In the genomic region with DNA sequence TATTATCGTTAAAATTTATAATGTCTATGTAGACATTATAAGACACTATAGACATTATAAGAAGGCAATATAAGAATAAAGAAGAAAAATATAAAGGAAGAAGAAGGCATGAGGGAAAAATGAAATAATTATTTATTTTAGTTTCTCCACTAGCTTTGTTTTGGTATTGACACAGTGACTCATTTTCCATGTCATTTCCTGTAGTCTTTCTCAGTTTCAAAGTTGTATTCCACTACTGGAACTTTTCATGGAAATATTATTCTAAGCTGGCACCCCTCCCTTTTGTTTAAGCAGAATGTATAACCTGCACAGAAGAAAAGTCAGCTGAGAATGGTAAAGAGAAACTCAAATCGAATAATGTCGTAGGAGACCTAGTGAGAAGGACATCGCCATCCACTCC, we compare ENCODE assay signal across 19 cellular contexts.
"Had no signal": no experiment of that assay in that cellular context is flagged by ENCODE, and none has a peak within 500 bp of the region (broad histone marks: within the 10 kb centered on the region; RNA-seq: fewer than 3 reads in every experiment).

No MANE protein-coding gene starts in this region.

- H3K27me3 Mint-ChIP-seq: activated CD4-positive, alpha-beta T cell treated with anti-CD3 and anti-CD28 coated beads, Interleukin-2, amount 10 ng/mL, durations not matched to agents 24 days and 14 days; activated CD8-positive, alpha-beta T cell treated with anti-CD3 and anti-CD28 coated beads for 36 hours; activated naive CD4-positive, alpha-beta T cell treated with anti-CD3 and anti-CD28 coated beads, Interleukin-2, amount 50 U/mL, for 24 hours had no signal

- H3K27ac ChIP-seq: adrenal gland, coronary artery, heart right ventricle, left ventricle myocardium inferior, tibial artery had no signal

- DNase-seq: activated CD4-positive, alpha-beta T cell treated with anti-CD3 and anti-CD28 coated beads, Interleukin-2, amount 10 ng/mL, durations not matched to agents 24 days and 14 days; activated CD8-positive, alpha-beta T cell treated with anti-CD3 and anti-CD28 coated beads for 36 hours; activated T-cell treated with anti-CD3 and anti-CD28 coated beads, Interleukin-2, amount 50 U/mL, for 1 hour; adrenal gland; caudate nucleus; heart right ventricle; kidney glomerular epithelial cell; left ventricle myocardium inferior; occipital lobe; stimulated activated CD4-positive, alpha-beta T cell treated with anti-CD3 and anti-CD28 coated beads, Interleukin-2, amount 100 ng/mL, for 24 hours; stimulated activated naive CD8-positive, alpha-beta T cell treated with anti-CD3 and anti-CD28 coated beads, Interleukin-15, Interleukin-2, amounts not matched to agents 100 U/mL and 50 U/mL, for 24 hours; substantia nigra; T-helper 1 cell; T-helper 9 cell; tibial artery had no signal

- H3K4me3 Mint-ChIP-seq: activated CD4-positive, alpha-beta T cell treated with anti-CD3 and anti-CD28 coated beads, Interleukin-2, amount 10 ng/mL, durations not matched to agents 24 days and 14 days; activated CD8-positive, alpha-beta T cell treated with anti-CD3 and anti-CD28 coated beads for 36 hours; activated naive CD4-positive, alpha-beta T cell treated with anti-CD3 and anti-CD28 coated beads, Interleukin-2, amount 50 U/mL, for 24 hours had no signal

- H3K4me1 ChIP-seq: adrenal gland, heart right ventricle, left ventricle myocardium inferior, tibial artery had no signal

- H3K27me3 ChIP-seq: adrenal gland, heart right ventricle, tibial artery had no signal

- H3K9me3 Mint-ChIP-seq: activated CD4-positive, alpha-beta T cell treated with anti-CD3 and anti-CD28 coated beads, Interleukin-2, amount 10 ng/mL, durations not matched to agents 24 days and 14 days; activated naive CD4-positive, alpha-beta T cell treated with anti-CD3 and anti-CD28 coated beads, Interleukin-2, amount 50 U/mL, for 24 hours had no signal

- H3K27ac Mint-ChIP-seq: activated CD4-positive, alpha-beta T cell treated with anti-CD3 and anti-CD28 coated beads, Interleukin-2, amount 10 ng/mL, durations not matched to agents 24 days and 14 days; activated CD8-positive, alpha-beta T cell treated with anti-CD3 and anti-CD28 coated beads for 36 hours; activated naive CD4-positive, alpha-beta T cell treated with anti-CD3 and anti-CD28 coated beads, Interleukin-2, amount 50 U/mL, for 24 hours had no signal

- H3K9me3 ChIP-seq: adrenal gland, left ventricle myocardium inferior, tibial artery had no signal

- H3K4me3 ChIP-seq: adrenal gland, coronary artery, heart right ventricle, left ventricle myocardium inferior, tibial artery had no signal

- H3K36me3 Mint-ChIP-seq: activated naive CD4-positive, alpha-beta T cell treated with anti-CD3 and anti-CD28 coated beads, Interleukin-2, amount 50 U/mL, for 24 hours had no signal

- FAIRE-seq: endometrium, frontal cortex had no signal

- H3K4me1 Mint-ChIP-seq: activated CD4-positive, alpha-beta T cell treated with anti-CD3 and anti-CD28 coated beads, Interleukin-2, amount 10 ng/mL, durations not matched to agents 24 days and 14 days; activated naive CD4-positive, alpha-beta T cell treated with anti-CD3 and anti-CD28 coated beads, Interleukin-2, amount 50 U/mL, for 24 hours had no signal

- ATAC-seq: activated CD8-positive, alpha-beta T cell treated with anti-CD3 and anti-CD28 coated beads for 36 hours; heart right ventricle; stimulated activated naive CD8-positive, alpha-beta T cell treated with anti-CD3 and anti-CD28 coated beads, Interleukin-15, Interleukin-2, amounts not matched to agents 100 U/mL and 50 U/mL, for 24 hours had no signal

- H3K36me3 ChIP-seq: adrenal gland, heart right ventricle, left ventricle myocardium inferior, tibial artery had no signal
